8 cellular contexts compared by ENCODE assay signal in the genomic region with DNA sequence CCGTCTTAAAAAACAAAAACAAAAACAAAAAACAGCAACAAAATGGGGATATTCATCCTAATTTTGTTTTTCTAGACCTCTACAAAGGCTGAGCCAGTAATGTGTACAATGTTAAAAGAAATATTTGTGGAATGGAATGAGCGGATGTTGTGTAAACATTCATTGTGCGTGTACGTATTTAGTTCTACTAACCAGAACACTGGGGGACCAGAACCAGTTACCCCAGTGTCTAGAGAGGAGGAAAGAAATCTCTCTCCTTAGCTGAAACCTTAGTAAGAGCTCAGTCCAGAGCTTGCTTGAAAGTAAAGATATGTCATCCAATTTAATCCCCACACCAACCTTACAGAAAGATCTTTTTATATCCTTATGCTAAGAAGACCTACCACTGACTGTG.
DNase-seq lines count a peak whose midpoint lies in the region; ATAC-seq and TF ChIP-seq lines count a peak whose summit lies in the region.

No MANE protein-coding gene starts in this region.

- intact Hi-C loops in left lung (cut with DNase I) (no loop called here), posterior vena cava (cut with DNase I) (no loop called here)

- no peak for DNase-seq in T-helper 1 cell
- no peak for DNase-seq in activated naive CD8-positive, alpha-beta T cell treated with anti-CD3 and anti-CD28 coated beads, Interleukin-2, amount 50 U/mL, for 24 hours
- DNase-seq in left lung, result no peak
- no peak for DNase-seq in NCI-H524 (lab: John Stamatoyannopoulos, UW)
- DNase-seq in posterior vena cava (ENCODE audit: low spot score), result no peak
- DNase-seq in NCI-H146 (lab: John Stamatoyannopoulos, UW), result no peak

- H3K36me3 ChIP-seq in left lung (no peaks in the 10 kb centered on the region), subcutaneous abdominal adipose tissue (ENCODE audit: control insufficient read depth in 5 of 5, insufficient read depth in 5 of 5, low read length in 5 of 5) (no peaks in the 10 kb centered on the region)

- H3K27ac Mint-ChIP-seq in T-helper 1 cell treated with Interleukin-12 subunit alpha and Interleukin-12 subunit beta and Interleukin-4 antibody, amounts not matched to agents 30 μg/mL and 1 μg/mL, for 36 hours, result peak overlapping the region; percentile 92
- peak overlapping the region; percentile 78 for H3K27ac Mint-ChIP-seq in activated naive CD8-positive, alpha-beta T cell treated with anti-CD3 and anti-CD28 coated beads, Interleukin-2, amount 50 U/mL, for 24 hours

- no peak overlapping the region for H3K4me3 Mint-ChIP-seq in T-helper 1 cell treated with Interleukin-12 subunit alpha and Interleukin-12 subunit beta and Interleukin-4 antibody, amounts not matched to agents 30 μg/mL and 1 μg/mL, for 36 hours
- H3K4me3 Mint-ChIP-seq in activated naive CD8-positive, alpha-beta T cell treated with anti-CD3 and anti-CD28 coated beads, Interleukin-2, amount 50 U/mL, for 24 hours, result no peak overlapping the region

- H3K4me1 Mint-ChIP-seq in T-helper 1 cell treated with Interleukin-12 subunit alpha and Interleukin-12 subunit beta and Interleukin-4 antibody, amounts not matched to agents 30 μg/mL and 1 μg/mL, for 36 hours (ENCODE audit: low read depth), result peaks cover 16% of the 10 kb centered on the region
- peaks cover 22% of the 10 kb centered on the region for H3K4me1 Mint-ChIP-seq in activated naive CD8-positive, alpha-beta T cell treated with anti-CD3 and anti-CD28 coated beads, Interleukin-2, amount 50 U/mL, for 24 hours

- no peak for TF ChIP-seq CTCF in left lung (IDR thresholded peaks at IDR 0.05)

- H3K27ac ChIP-seq in left lung (peak overlapping the region; percentile 61 to 90), subcutaneous abdominal adipose tissue (ENCODE audit: low read depth, low read length) (peak overlapping the region; percentile 42)

- no peaks in the 10 kb centered on the region for H3K9me3 Mint-ChIP-seq in T-helper 1 cell treated with Interleukin-12 subunit alpha and Interleukin-12 subunit beta and Interleukin-4 antibody, amounts not matched to agents 30 μg/mL and 1 μg/mL, for 36 hours
- no peaks in the 10 kb centered on the region for H3K9me3 Mint-ChIP-seq in activated naive CD8-positive, alpha-beta T cell treated with anti-CD3 and anti-CD28 coated beads, Interleukin-2, amount 50 U/mL, for 24 hours

- H3K27me3 ChIP-seq in left lung (no peaks in the 10 kb centered on the region), subcutaneous abdominal adipose tissue (ENCODE audit: control insufficient read depth in 5 of 5, insufficient read depth in 4 of 5, low read length in 5 of 5) (no peaks in the 10 kb centered on the region)

- H3K9me3 ChIP-seq in left lung (no peaks in the 10 kb centered on the region), subcutaneous abdominal adipose tissue (ENCODE audit: control insufficient read depth in 5 of 5, low read length in 5 of 5) (no peaks in the 10 kb centered on the region)

- peaks cover 2% of the 10 kb centered on the region for H3K36me3 Mint-ChIP-seq in T-helper 1 cell treated with Interleukin-12 subunit alpha and Interleukin-12 subunit beta and Interleukin-4 antibody, amounts not matched to agents 30 μg/mL and 1 μg/mL, for 36 hours (ENCODE audit: low read depth)
- no peaks in the 10 kb centered on the region for H3K36me3 Mint-ChIP-seq in activated naive CD8-positive, alpha-beta T cell treated with anti-CD3 and anti-CD28 coated beads, Interleukin-2, amount 50 U/mL, for 24 hours (ENCODE audit: low read depth)

- no peaks in the 10 kb centered on the region for H3K27me3 Mint-ChIP-seq in T-helper 1 cell treated with Interleukin-12 subunit alpha and Interleukin-12 subunit beta and Interleukin-4 antibody, amounts not matched to agents 30 μg/mL and 1 μg/mL, for 36 hours (ENCODE audit: low read depth)
- H3K27me3 Mint-ChIP-seq in activated naive CD8-positive, alpha-beta T cell treated with anti-CD3 and anti-CD28 coated beads, Interleukin-2, amount 50 U/mL, for 24 hours, result peaks cover 3% of the 10 kb centered on the region

- H3K9ac ChIP-seq in subcutaneous abdominal adipose tissue (ENCODE audit: low read length in 5 of 5), result no peak overlapping the region

- H3K4me1 ChIP-seq in left lung, result peaks cover 0 to 68% of the 10 kb centered on the region in 2 donors
- peaks cover 0 to 22% (median 18%) of the 10 kb centered on the region in 5 donors for H3K4me1 ChIP-seq in subcutaneous abdominal adipose tissue (ENCODE audit: control insufficient read depth in 5 of 5, insufficient read depth in 5 of 5, low read length in 5 of 5)

- H3K4me3 ChIP-seq in left lung, result no peak overlapping the region
- no peak overlapping the region for H3K4me3 ChIP-seq in subcutaneous abdominal adipose tissue (ENCODE audit: low read depth in 1 of 5, low read length in 5 of 5)

- no peak for ATAC-seq in activated naive CD8-positive, alpha-beta T cell treated with anti-CD3 and anti-CD28 coated beads, Interleukin-2, amount 50 U/mL, for 24 hours
- no peak for ATAC-seq in left lung
